Comparison of ENCODE assay signal across 8 cellular contexts in the genomic region with DNA sequence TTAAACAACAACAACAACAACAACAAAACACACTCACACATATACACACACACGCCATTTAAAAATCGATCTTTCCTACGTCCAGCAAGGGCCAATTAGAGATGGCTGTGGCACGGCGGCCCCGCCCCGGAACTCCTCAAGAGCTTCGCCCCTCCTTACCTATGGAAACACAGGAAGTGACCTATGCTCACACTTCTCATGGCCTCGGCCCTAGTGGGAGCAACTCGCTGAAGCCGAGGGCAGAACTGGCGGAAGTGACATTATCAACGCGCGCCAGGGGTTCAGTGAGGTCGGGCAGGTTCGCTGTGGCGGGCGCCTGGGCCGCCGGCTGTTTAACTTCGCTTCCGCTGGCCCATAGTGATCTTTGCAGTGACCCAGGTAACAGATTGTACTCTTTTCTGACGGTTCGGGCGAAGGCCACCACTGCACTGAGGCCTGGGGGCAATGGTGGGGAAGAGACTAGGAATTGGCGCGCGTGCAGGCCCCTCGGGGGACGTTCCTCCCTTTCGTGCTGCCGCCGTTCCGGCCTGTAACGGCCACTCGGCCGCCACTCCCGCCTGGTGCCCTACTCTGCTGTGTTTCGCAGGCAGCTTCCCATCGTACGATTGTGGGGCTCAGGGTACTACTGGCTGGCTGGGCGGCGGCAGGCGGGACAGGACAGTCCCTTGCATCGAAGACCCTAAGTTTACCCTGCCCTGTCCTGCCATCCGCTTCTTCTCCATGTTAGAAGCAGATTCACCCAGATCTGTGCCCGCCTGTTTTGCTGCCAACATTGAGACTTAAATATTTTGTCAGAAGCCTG. TPM values are rescaled to one million over a fixed set of nuclear protein-coding genes. Genes with fewer than 3 reads are reported as not detected.
A peak's percentile ranks its signal among the peaks of the same experiment; 100 is the strongest.
DNase-seq lines count a peak whose midpoint lies in the region; ATAC-seq and TF ChIP-seq lines count a peak whose summit lies in the region.

A gene (plus strand): TSS at position 284 of the 802 bp plus-strand sequence. CDS start 2,661 bp downstream, outside the sequence.

- DNase-seq in CD4-positive, CD25-positive, alpha-beta regulatory T cell = peak; percentile 97 to 99 (median 97)
- DNase-seq in NCI-H774 (lab: John Stamatoyannopoulos, UW) = peak; percentile 100
- DNase-seq in activated CD4-positive, alpha-beta T cell treated with anti-CD3 and anti-CD28 coated beads, Interleukin-2, amount 50 U/mL, for 4 hours = peak; percentile 96 to 97
- peak; percentile 99 for DNase-seq in dermis microvascular lymphatic vessel endothelial cell (ENCODE audit: low read depth in 2 of 2)
- peak; percentile 97 to 98 for DNase-seq in left lung
- DNase-seq in stimulated activated CD4-positive, alpha-beta T cell treated with anti-CD3 and anti-CD28 coated beads, Interleukin-2, amount 100 ng/mL, for 48 hours = peak; percentile 91 to 94

- H3K27ac Mint-ChIP-seq in CD4-positive, CD25-positive, alpha-beta regulatory T cell = no peak within 1 kb of the TSS

- no peaks in the 10 kb centered on the region for H3K27me3 ChIP-seq in CD4-positive, CD25-positive, alpha-beta regulatory T cell (ENCODE audit: control insufficient read depth, insufficient read depth, low read length)
- H3K27me3 ChIP-seq in left lung = no peaks in the 10 kb centered on the region

- no peaks in the 10 kb centered on the region for H3K9me3 Mint-ChIP-seq in CD4-positive, CD25-positive, alpha-beta regulatory T cell

- no peaks in the 10 kb centered on the region for H3K27me3 Mint-ChIP-seq in CD4-positive, CD25-positive, alpha-beta regulatory T cell

- no peak for TF ChIP-seq CTCF in left lung (IDR thresholded peaks at IDR 0.05)

- H3K4me3 Mint-ChIP-seq in CD4-positive, CD25-positive, alpha-beta regulatory T cell = no peak within 1 kb of the TSS

- H3K36me3 Mint-ChIP-seq in CD4-positive, CD25-positive, alpha-beta regulatory T cell = peaks cover 11% of the 10 kb centered on the region

- H3K4me3 ChIP-seq in CD4-positive, CD25-positive, alpha-beta regulatory T cell (ENCODE audit: low read depth, low read length) = peak within 1 kb of the TSS; percentile 99
- peak within 1 kb of the TSS; percentile 77 to 84 for H3K4me3 ChIP-seq in left lung

- peak; percentile 96 to 97 for ATAC-seq in CD4-positive, CD25-positive, alpha-beta regulatory T cell (ENCODE audit: low read depth in 2 of 2)
- ATAC-seq in GM19438 (IDR thresholded peaks at IDR 0.05; ENCODE audit: low read depth, unreplicated experiment) = peak; percentile 91
- peak; percentile 94 for ATAC-seq in HG03571 (IDR thresholded peaks at IDR 0.05; ENCODE audit: unreplicated experiment)
- peak; percentile 96 for ATAC-seq in left lung

- intact Hi-C loops in left lung (cut with DNase I) = no loop called here

- peaks cover 0 to 42% (median 33%) of the 10 kb centered on the region in 4 donors for H3K4me1 Mint-ChIP-seq in CD4-positive, CD25-positive, alpha-beta regulatory T cell

- H3K9me3 ChIP-seq in CD4-positive, CD25-positive, alpha-beta regulatory T cell (ENCODE audit: control insufficient read depth in 2 of 2, low read length in 2 of 2) = no peaks in the 10 kb centered on the region
- no peaks in the 10 kb centered on the region for H3K9me3 ChIP-seq in left lung

- H3K27ac ChIP-seq in CD4-positive, CD25-positive, alpha-beta regulatory T cell (ENCODE audit: insufficient read depth, low read length, poor library complexity, severe bottlenecking) = peak within 1 kb of the TSS; percentile 99
- peak within 1 kb of the TSS; percentile 92 to 97 for H3K27ac ChIP-seq in left lung

- H3K4me1 ChIP-seq in CD4-positive, CD25-positive, alpha-beta regulatory T cell (ENCODE audit: control insufficient read depth, insufficient read depth, low read length, poor library complexity, severe bottlenecking) = peaks cover 43% of the 10 kb centered on the region
- H3K4me1 ChIP-seq in left lung = peaks cover 31 to 57% of the 10 kb centered on the region in 2 donors

- peaks cover 15% of the 10 kb centered on the region for H3K36me3 ChIP-seq in CD4-positive, CD25-positive, alpha-beta regulatory T cell (ENCODE audit: control insufficient read depth, insufficient read depth, low read length)
- peaks cover 0 to 30% of the 10 kb centered on the region in 2 donors for H3K36me3 ChIP-seq in left lung

RNA-seq across cellular contexts. Expression of the gene that starts here (rescaled TPM):
- 16.5 TPM for total RNA-seq in CD4-positive, CD25-positive, alpha-beta regulatory T cell
- polyA plus RNA-seq in CD4-positive, CD25-positive, alpha-beta regulatory T cell = 10 to 100 TPM; 15.6 to 25.5 (median 21.8) TPM
- total RNA-seq in dermis microvascular lymphatic vessel endothelial cell (6.3 and 8.7 TPM in 2 replicates), left lung (10 to 100 TPM in 1 of 2 donors, 1 to 10 TPM in 1; 9.0 to 12.9 TPM)

Comparison
In these comparisons a context has a peak if more than half of its experiments do, and no peak if none do; other contexts are left out.
1. Peak in every context shown above with its lines: DNase-seq, ATAC-seq, H3K4me3 ChIP-seq and H3K27ac ChIP-seq.